Comparison of ENCODE assay signal across 2 cellular contexts in the genomic region with DNA sequence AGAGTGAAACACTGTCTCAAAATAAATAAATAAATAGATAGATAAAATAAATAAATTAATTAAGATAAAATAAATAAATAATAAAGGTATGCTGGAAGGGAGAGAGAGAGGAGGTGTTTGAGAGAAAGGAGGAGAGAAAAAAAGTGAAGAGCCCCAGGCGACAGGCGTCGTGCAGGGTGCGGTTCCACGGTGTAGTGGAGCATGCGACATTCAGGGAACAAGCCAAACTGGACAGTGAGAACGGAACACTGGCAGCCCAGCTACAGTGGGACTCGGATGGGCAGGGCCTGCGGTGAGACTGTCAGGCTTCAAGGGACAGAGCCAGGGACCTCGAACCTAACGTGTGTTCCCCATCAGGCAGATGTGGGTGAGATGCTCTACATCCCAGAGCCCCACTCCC.
A peak's percentile ranks its signal among the peaks of the same experiment; 100 is the strongest.
TF ChIP-seq lines count a peak whose summit lies in the region.

No MANE protein-coding gene starts in this region.

TF ChIP-seq in A549, 52 proteins besides CTCF, POLR2A, EP300 and RAD21:
- TF ChIP-seq BHLHE40 (IDR thresholded peaks at IDR 0.05; ENCODE audit: low read depth, low read length) (no peak), NPAS2 (CRISPR knock-in tag; IDR thresholded peaks at IDR 0.05; ENCODE audit: borderline replicate concordance) (no peak), CHD2 (IDR thresholded peaks at IDR 0.05; ENCODE audit: low read length, partially characterized antibody) (no peak), ESRRA (IDR thresholded peaks at IDR 0.05; ENCODE audit: borderline replicate concordance, low read length) (no peak)
- TF ChIP-seq, protein P1, sequence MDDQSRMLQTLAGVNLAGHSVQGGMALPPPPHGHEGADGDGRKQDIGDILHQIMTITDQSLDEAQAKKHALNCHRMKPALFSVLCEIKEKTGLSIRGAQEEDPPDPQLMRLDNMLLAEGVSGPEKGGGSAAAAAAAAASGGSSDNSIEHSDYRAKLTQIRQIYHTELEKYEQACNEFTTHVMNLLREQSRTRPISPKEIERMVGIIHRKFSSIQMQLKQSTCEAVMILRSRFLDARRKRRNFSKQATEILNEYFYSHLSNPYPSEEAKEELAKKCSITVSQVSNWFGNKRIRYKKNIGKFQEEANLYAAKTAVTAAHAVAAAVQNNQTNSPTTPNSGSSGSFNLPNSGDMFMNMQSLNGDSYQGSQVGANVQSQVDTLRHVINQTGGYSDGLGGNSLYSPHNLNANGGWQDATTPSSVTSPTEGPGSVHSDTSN (IDR thresholded peaks at IDR 0.05), result no peak
- TF ChIP-seq, protein P2, sequence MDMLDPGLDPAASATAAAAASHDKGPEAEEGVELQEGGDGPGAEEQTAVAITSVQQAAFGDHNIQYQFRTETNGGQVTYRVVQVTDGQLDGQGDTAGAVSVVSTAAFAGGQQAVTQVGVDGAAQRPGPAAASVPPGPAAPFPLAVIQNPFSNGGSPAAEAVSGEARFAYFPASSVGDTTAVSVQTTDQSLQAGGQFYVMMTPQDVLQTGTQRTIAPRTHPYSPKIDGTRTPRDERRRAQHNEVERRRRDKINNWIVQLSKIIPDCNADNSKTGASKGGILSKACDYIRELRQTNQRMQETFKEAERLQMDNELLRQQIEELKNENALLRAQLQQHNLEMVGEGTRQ (IDR thresholded peaks at IDR 0.05), result no peak

TF ChIP-seq in WTC11, 78 proteins besides CTCF, POLR2A, EP300 and RAD21:
- TF ChIP-seq, protein P3, sequence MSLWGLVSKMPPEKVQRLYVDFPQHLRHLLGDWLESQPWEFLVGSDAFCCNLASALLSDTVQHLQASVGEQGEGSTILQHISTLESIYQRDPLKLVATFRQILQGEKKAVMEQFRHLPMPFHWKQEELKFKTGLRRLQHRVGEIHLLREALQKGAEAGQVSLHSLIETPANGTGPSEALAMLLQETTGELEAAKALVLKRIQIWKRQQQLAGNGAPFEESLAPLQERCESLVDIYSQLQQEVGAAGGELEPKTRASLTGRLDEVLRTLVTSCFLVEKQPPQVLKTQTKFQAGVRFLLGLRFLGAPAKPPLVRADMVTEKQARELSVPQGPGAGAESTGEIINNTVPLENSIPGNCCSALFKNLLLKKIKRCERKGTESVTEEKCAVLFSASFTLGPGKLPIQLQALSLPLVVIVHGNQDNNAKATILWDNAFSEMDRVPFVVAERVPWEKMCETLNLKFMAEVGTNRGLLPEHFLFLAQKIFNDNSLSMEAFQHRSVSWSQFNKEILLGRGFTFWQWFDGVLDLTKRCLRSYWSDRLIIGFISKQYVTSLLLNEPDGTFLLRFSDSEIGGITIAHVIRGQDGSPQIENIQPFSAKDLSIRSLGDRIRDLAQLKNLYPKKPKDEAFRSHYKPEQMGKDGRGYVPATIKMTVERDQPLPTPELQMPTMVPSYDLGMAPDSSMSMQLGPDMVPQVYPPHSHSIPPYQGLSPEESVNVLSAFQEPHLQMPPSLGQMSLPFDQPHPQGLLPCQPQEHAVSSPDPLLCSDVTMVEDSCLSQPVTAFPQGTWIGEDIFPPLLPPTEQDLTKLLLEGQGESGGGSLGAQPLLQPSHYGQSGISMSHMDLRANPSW (CRISPR knock-in tag; conservative IDR thresholded peaks at IDR 0.05; ENCODE audit: low read depth), result no peak
- TF ChIP-seq HMGA2 (CRISPR knock-in tag; IDR thresholded peaks at IDR 0.05), result 0 out of 2 replicates have a peak, but pooled peaks have one; percentile 9
